9 cellular contexts compared by ENCODE assay signal in the genomic region with DNA sequence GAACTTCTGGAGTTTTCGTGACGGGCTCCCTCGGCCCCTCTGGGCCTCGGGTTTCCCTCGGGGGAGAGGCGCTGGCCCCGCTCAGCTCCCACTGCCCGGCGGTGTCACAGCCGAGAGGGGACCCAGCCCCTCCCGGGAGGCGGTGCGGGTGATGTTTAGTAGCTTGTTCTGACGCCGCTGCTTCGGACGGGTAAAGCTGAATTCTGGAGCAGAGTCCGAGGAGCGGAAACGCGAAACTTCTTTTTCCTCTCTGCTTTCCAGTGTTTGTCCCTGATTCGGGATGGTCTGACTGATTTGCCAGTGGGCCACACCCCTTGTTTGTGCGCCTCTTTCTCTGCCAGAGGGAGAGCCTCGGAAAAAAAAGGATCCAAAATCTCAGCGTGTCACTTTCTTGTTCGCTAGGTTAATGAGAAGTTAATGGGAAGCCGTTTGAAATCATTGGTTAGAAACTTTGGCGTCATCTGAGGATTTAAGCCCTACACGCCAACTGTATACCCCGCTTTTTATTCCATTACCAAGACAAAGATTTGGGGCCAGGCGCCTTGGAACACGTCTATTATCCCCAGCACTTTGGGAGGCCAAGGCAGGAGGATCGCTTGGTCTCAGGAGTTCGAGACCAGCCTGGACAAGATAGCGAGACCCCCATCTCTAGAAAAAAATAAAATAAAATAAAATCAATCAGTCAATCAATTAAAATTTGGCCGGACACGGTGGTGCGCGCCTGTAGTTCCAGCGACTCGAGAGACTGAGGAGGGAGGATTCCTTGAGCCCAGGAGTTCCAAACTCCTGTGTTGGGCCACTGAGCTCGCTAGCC. TPM values are rescaled to one million over a fixed set of nuclear protein-coding genes. Genes with fewer than 3 reads are reported as not detected.
A peak's percentile ranks its signal among the peaks of the same experiment; 100 is the strongest.
DNase-seq lines count a peak whose midpoint lies in the region; ATAC-seq and TF ChIP-seq lines count a peak whose summit lies in the region.
"Had no signal": no experiment of that assay in that cellular context is flagged by ENCODE, and none has a peak within 500 bp of the region (broad histone marks: within the 10 kb centered on the region; RNA-seq: fewer than 3 reads in every experiment).

No MANE protein-coding gene starts in this region.

- no peaks in the 10 kb centered on the region for H3K27me3 Mint-ChIP-seq in Calu3 (ENCODE audit: unreplicated experiment)
- H3K27me3 Mint-ChIP-seq in activated CD4-positive, alpha-beta memory T cell treated with anti-CD3 and anti-CD28 coated beads for 36 hours = no peaks in the 10 kb centered on the region
- H3K27me3 Mint-ChIP-seq in type B pancreatic cell = peaks cover 3% of the 10 kb centered on the region

- H3K36me3 Mint-ChIP-seq in Calu3 (ENCODE audit: insufficient read depth, unreplicated experiment) = peaks cover 43% of the 10 kb centered on the region
- peaks cover 12% of the 10 kb centered on the region for H3K36me3 Mint-ChIP-seq in activated CD4-positive, alpha-beta memory T cell treated with anti-CD3 and anti-CD28 coated beads for 36 hours
- peaks cover 36% of the 10 kb centered on the region for H3K36me3 Mint-ChIP-seq in type B pancreatic cell

- WGBS in esophagus squamous epithelium, 2 donors = 33 to 49% methylated on average over 19 to 29 of the region's 42 CpGs

- DNase-seq in Calu3 (peak; percentile 41), MG63 (peak; percentile 61), esophagus squamous epithelium (lab: John Stamatoyannopoulos, UW) (no peak), type B pancreatic cell (ENCODE audit: extremely low spot score, unreplicated experiment) (peak; percentile 77)
- peak; percentile 37 for DNase-seq in activated CD4-positive, alpha-beta memory T cell treated with anti-CD3 and anti-CD28 coated beads for 36 hours

- H3K4me3 Mint-ChIP-seq in Calu3 (ENCODE audit: low read depth, unreplicated experiment) = peak overlapping the region; percentile 93
- peak overlapping the region; percentile 80 for H3K4me3 Mint-ChIP-seq in activated CD4-positive, alpha-beta memory T cell treated with anti-CD3 and anti-CD28 coated beads for 36 hours
- H3K4me3 Mint-ChIP-seq in type B pancreatic cell = peak overlapping the region; percentile 99

- H3K9me3 ChIP-seq in MG63 (no peaks in the 10 kb centered on the region), esophagus squamous epithelium (no peaks in the 10 kb centered on the region), mucosa of stomach (ENCODE audit: control insufficient read depth, low read length) (no peaks in the 10 kb centered on the region)

- TF ChIP-seq CTCF in Calu3 (IDR thresholded peaks at IDR 0.05; ENCODE audit: unreplicated experiment) (no peak), esophagus squamous epithelium (IDR thresholded peaks at IDR 0.05) (no peak), type B pancreatic cell (conservative IDR thresholded peaks at IDR 0.05) (no peak)

- POLR2A ChIA-PET in activated CD4-positive, alpha-beta memory T cell treated with anti-CD3 and anti-CD28 coated beads for 36 hours (lab: Charles Lee) = interaction anchor here (2.1 kb wide), 1 partner anchor 11 kb away, joined by 6 read pairs; no protein-coding TSS in a partner anchor

- H3K4me3 ChIP-seq in MG63 (peak overlapping the region; percentile 82), esophagus squamous epithelium (peak overlapping the region; percentile 68 to 97 (median 78)), mucosa of stomach (ENCODE audit: low read length) (peak overlapping the region; percentile 84)

- H3K4me1 Mint-ChIP-seq in Calu3 (ENCODE audit: low read depth, unreplicated experiment) (peaks cover 21% of the 10 kb centered on the region), type B pancreatic cell (ENCODE audit: unreplicated experiment) (peaks cover 19% of the 10 kb centered on the region)
- H3K4me1 Mint-ChIP-seq in activated CD4-positive, alpha-beta memory T cell treated with anti-CD3 and anti-CD28 coated beads for 36 hours (ENCODE audit: low read depth) = peaks cover 32% of the 10 kb centered on the region

- intact Hi-C loops in Calu3 (cut with micrococcal nuclease; ENCODE audit: unreplicated experiment) = loop anchor here (10.0 kb wide), 2 partner anchors 53 to 153 kb away; no protein-coding TSS in a partner anchor
- intact Hi-C loops in activated CD4-positive, alpha-beta memory T cell treated with anti-CD3 and anti-CD28 coated beads for 36 hours (cut with micrococcal nuclease) = no loop called here
- intact Hi-C loops in esophagus squamous epithelium (cut with DNase I) = no loop called here

- CTCF ChIA-PET in Calu3 (lab: Charles Lee) = interaction anchor here (1.0 kb wide), 1 partner anchor 53 kb away, joined by 3 read pairs; no protein-coding TSS in a partner anchor
- CTCF ChIA-PET in activated CD4-positive, alpha-beta memory T cell treated with anti-CD3 and anti-CD28 coated beads for 36 hours (lab: Charles Lee) = interaction anchor here (0.7 to 3.2 kb wide), 6 partner anchors 13 to 151 kb away, joined by 4 to 10 read pairs (median 6); a partner anchor contains a TSS

- H3K4me1 ChIP-seq in esophagus squamous epithelium = peaks cover 6 to 37% (median 10%) of the 10 kb centered on the region in 3 donors
- H3K4me1 ChIP-seq in mucosa of stomach (ENCODE audit: control insufficient read depth, insufficient read depth, low read length) = peaks cover 5% of the 10 kb centered on the region

- TF ChIP-seq POLR2A in esophagus squamous epithelium (IDR thresholded peaks at IDR 0.05) = peak in 1 of 4 donors; percentile 5

- H3K9me3 Mint-ChIP-seq in Calu3 (ENCODE audit: low read depth, unreplicated experiment) = no peaks in the 10 kb centered on the region
- H3K9me3 Mint-ChIP-seq in activated CD4-positive, alpha-beta memory T cell treated with anti-CD3 and anti-CD28 coated beads for 36 hours = no peaks in the 10 kb centered on the region
- H3K9me3 Mint-ChIP-seq in type B pancreatic cell = no peaks in the 10 kb centered on the region

- H3K27me3 ChIP-seq in MG63 = no peaks in the 10 kb centered on the region
- no peaks in the 10 kb centered on the region for H3K27me3 ChIP-seq in esophagus squamous epithelium
- no peaks in the 10 kb centered on the region for H3K27me3 ChIP-seq in mucosa of stomach (ENCODE audit: control insufficient read depth, insufficient read depth, low read length)

- H3K36me3 ChIP-seq in MG63 (peaks cover 22% of the 10 kb centered on the region), esophagus squamous epithelium (peaks cover 0 to 12% (median 0%) of the 10 kb centered on the region in 3 donors), mucosa of stomach (ENCODE audit: control insufficient read depth, insufficient read depth, low read length) (no peaks in the 10 kb centered on the region)

- H3K9ac ChIP-seq in mucosa of stomach (ENCODE audit: low read length) = peak overlapping the region; percentile 92

- H3K27ac Mint-ChIP-seq in Calu3 (ENCODE audit: unreplicated experiment) (peak overlapping the region; percentile 95), type B pancreatic cell (peak overlapping the region; percentile 99)
- H3K27ac Mint-ChIP-seq in activated CD4-positive, alpha-beta memory T cell treated with anti-CD3 and anti-CD28 coated beads for 36 hours = no peak overlapping the region

- TSS peak; percentile 28 for BruUV-seq in Calu3 (replicated peaks; lab: Mats Ljungman, UMichigan)

- peak overlapping the region; percentile 89 to 98 (median 94) for H3K27ac ChIP-seq in esophagus squamous epithelium

- ATAC-seq in GM21723 (IDR thresholded peaks at IDR 0.05; ENCODE audit: unreplicated experiment) (peak; percentile 17), GM19023 (IDR thresholded peaks at IDR 0.05; ENCODE audit: unreplicated experiment) (no peak)

RNA-seq across cellular contexts. Expression of a gene that starts 0.8 kb away (rescaled TPM):
- total RNA-seq in Calu3 (2022) = 19.7 and 21.6 TPM in 2 replicates
- total RNA-seq in MG63 (2014; rRNA removed; shearing (Covaris generic); ENCODE audit: low replicate concordance) = 20.3 and 21.1 TPM in 2 replicates
- total RNA-seq in activated CD4-positive, alpha-beta memory T cell treated with anti-CD3 and anti-CD28 coated beads for 36 hours = 1 to 10 TPM; 5.5 to 6.5 TPM
- total RNA-seq in esophagus squamous epithelium = 10 to 100 TPM; 13.1 to 26.1 (median 19.8) TPM
- total RNA-seq in type B pancreatic cell (ENCODE audit: low replicate concordance) = 26.5 and 58.9 TPM in 2 replicates

RNA-seq across cellular contexts. Expression of a gene that starts 14.4 kb away (rescaled TPM):
- total RNA-seq in Calu3 (2022) (55.6 and 64.8 TPM in 2 replicates), esophagus squamous epithelium (10 to 100 TPM; 15.1 to 20.0 (median 18.6) TPM), type B pancreatic cell (ENCODE audit: low replicate concordance) (46.8 and 51.7 TPM in 2 replicates)
- total RNA-seq in MG63 (2014; rRNA removed; shearing (Covaris generic); ENCODE audit: low replicate concordance) = 51.2 and 52.8 TPM in 2 replicates
- total RNA-seq in activated CD4-positive, alpha-beta memory T cell treated with anti-CD3 and anti-CD28 coated beads for 36 hours = 10 to 100 TPM; 68.0 to 80.2 TPM

RNA-seq across cellular contexts. Expression of a gene that starts 14.5 kb away (rescaled TPM):
- total RNA-seq in Calu3 (2022) (85.8 and 103 TPM in 2 replicates), esophagus squamous epithelium (10 to 100 TPM in 3 of 4 donors, 1 to 10 TPM in 1; 5.9 to 28.7 (median 14.2) TPM), type B pancreatic cell (ENCODE audit: low replicate concordance) (53.9 and 68.6 TPM in 2 replicates)
- total RNA-seq in MG63 (2014; rRNA removed; shearing (Covaris generic); ENCODE audit: low replicate concordance) = 24.5 and 30.9 TPM in 2 replicates
- total RNA-seq in activated CD4-positive, alpha-beta memory T cell treated with anti-CD3 and anti-CD28 coated beads for 36 hours = 10 to 100 TPM; 79.3 to 80.0 TPM

RNA-seq across cellular contexts. Expression of a gene that starts 34.6 kb away (rescaled TPM):
- not detected in 2 replicates for total RNA-seq in Calu3 (2022)
- total RNA-seq in MG63 (2014; rRNA removed; shearing (Covaris generic); ENCODE audit: low replicate concordance) = not detected in 2 replicates
- under 1 TPM in 1 of 2 experiments, not detected in 1; 0.19 TPM for total RNA-seq in activated CD4-positive, alpha-beta memory T cell treated with anti-CD3 and anti-CD28 coated beads for 36 hours
- not detected for total RNA-seq in esophagus squamous epithelium
- total RNA-seq in type B pancreatic cell (ENCODE audit: low replicate concordance) = not detected in 2 replicates
- total RNA-seq: activated CD8-positive, alpha-beta memory T cell treated with anti-CD3 and anti-CD28 coated beads for 36 hours had no signal

RNA-seq across cellular contexts. Expression of a gene that starts 56.6 kb away (rescaled TPM):
- total RNA-seq in Calu3 (2022) (not detected in 2 replicates), esophagus squamous epithelium (1 to 10 TPM in 1 of 4 donors, under 1 TPM in 1, not detected in 2; 0.38 to 1.6 TPM), type B pancreatic cell (ENCODE audit: low replicate concordance) (1.2 TPM in 1 of 2 replicates, not detected in the other)
- not detected in 2 replicates for total RNA-seq in MG63 (2014; rRNA removed; shearing (Covaris generic); ENCODE audit: low replicate concordance)
- total RNA-seq in activated CD4-positive, alpha-beta memory T cell treated with anti-CD3 and anti-CD28 coated beads for 36 hours = not detected
- total RNA-seq: activated CD8-positive, alpha-beta memory T cell treated with anti-CD3 and anti-CD28 coated beads for 36 hours had no signal
